Comparison of ENCODE assay signal across 10 cellular contexts in the genomic region with DNA sequence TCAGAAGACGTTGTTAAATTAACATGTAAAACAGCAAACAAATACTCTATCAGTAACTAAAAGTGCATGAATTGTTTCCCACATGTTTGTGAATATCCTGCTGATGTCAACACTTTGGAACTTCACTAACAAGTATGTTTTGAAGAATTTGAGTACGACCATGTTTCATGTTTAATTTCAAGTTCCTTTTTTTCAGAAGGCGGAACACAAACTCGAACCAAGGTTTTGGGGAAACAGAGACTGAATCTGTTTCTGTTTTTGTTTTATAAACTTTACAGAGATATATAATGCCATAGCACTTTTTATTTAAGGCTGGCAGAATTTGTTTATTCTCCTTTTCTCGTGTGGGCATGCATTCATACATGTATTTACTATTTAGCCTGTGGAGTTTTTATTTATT.
A peak's percentile ranks its signal among the peaks of the same experiment; 100 is the strongest.
DNase-seq lines count a peak whose midpoint lies in the region; ATAC-seq and TF ChIP-seq lines count a peak whose summit lies in the region.
"Had no signal": no experiment of that assay in that cellular context is flagged by ENCODE, and none has a peak within 500 bp of the region (broad histone marks: within the 10 kb centered on the region; RNA-seq: fewer than 3 reads in every experiment).

No MANE protein-coding gene starts in this region.

- intact Hi-C loops in dorsolateral prefrontal cortex (cut with DNase I) = loop anchor here (5.0 to 10.0 kb wide), 3 partner anchors 509 to 1041 kb away; partner anchors contain the start of gene CITED2 (in 2 of the 2)

- H3K4me1 ChIP-seq in SK-N-SH (ENCODE audit: control insufficient read depth in 1 of 2, insufficient read depth in 2 of 2, low read depth in 1 of 2, low read length in 1 of 2) = peaks cover 0 to 37% of the 10 kb centered on the region in 2 experiments; a peak in 3 of 4 replicates

- ATAC-seq in SK-N-SH treated with all-trans-retinoic acid at 6 μM for 48 hours (no peak), WTC11 (no peak), GM19035 (IDR thresholded peaks at IDR 0.05; ENCODE audit: unreplicated experiment) (no peak)
- ATAC-seq in stimulated activated naive B cell treated with anti-CD40 and anti-IgM and Interleukin-4, amounts not matched to agents 10 μg/mL and 1 μg/mL and 100 μg/mL, for 72 hours (replicated peaks) = no peak

- H3K9me3 Mint-ChIP-seq in WTC11 = 0 out of 2 replicates have a peak, but pooled peaks cover 2% of the 10 kb centered on the region
- H3K9me3 Mint-ChIP-seq in stimulated activated naive B cell treated with anti-CD40 and anti-IgM and Interleukin-4, amounts not matched to agents 10 μg/mL and 1 μg/mL and 100 μg/mL, for 72 hours = no peaks in the 10 kb centered on the region

- H3K27ac Mint-ChIP-seq in WTC11 = 0 out of 2 replicates have a peak overlapping the region, but pooled peaks have one; percentile 23
- peak overlapping the region; percentile 14 for H3K27ac Mint-ChIP-seq in stimulated activated naive B cell treated with anti-CD40 and anti-IgM and Interleukin-4, amounts not matched to agents 10 μg/mL and 1 μg/mL and 100 μg/mL, for 72 hours

- no peaks in the 10 kb centered on the region for H3K36me3 ChIP-seq in SK-N-SH (replicated peaks in 1 of 2; ENCODE audit: control insufficient read depth in 1 of 2, insufficient read depth in 2 of 2, low read length in 1 of 2)

- no peaks in the 10 kb centered on the region for H3K9me2 ChIP-seq in SK-N-SH

- POLR2A ChIA-PET in SK-N-SH (lab: Yijun Ruan, JAX) (no interaction called here), WTC11 (lab: Charles Lee) (no interaction called here)

- H2AFZ ChIP-seq in SK-N-SH (ENCODE audit: low read depth) = peak overlapping the region; percentile 32

- WGBS in SK-N-SH (ENCODE audit: low lambda C conversion rate) = 89% methylated on average over 5 of the region's 5 CpGs

- H3K4me3 Mint-ChIP-seq in WTC11 = no peak overlapping the region
- no peak overlapping the region for H3K4me3 Mint-ChIP-seq in stimulated activated naive B cell treated with anti-CD40 and anti-IgM and Interleukin-4, amounts not matched to agents 10 μg/mL and 1 μg/mL and 100 μg/mL, for 72 hours

- no peaks in the 10 kb centered on the region for H3K27me3 Mint-ChIP-seq in WTC11 (ENCODE audit: low read depth)
- H3K27me3 Mint-ChIP-seq in stimulated activated naive B cell treated with anti-CD40 and anti-IgM and Interleukin-4, amounts not matched to agents 10 μg/mL and 1 μg/mL and 100 μg/mL, for 72 hours = peaks cover 0 to 3% of the 10 kb centered on the region in 2 donors

- no peak for TF ChIP-seq EP300 in SK-N-SH (IDR thresholded peaks at IDR 0.05; ENCODE audit: borderline replicate concordance in 1 of 2, low read depth in 1 of 2, low read length in 1 of 2)

- H3K27ac ChIP-seq in SK-N-SH (ENCODE audit: low read depth in 2 of 2, low read length in 1 of 2) (peak overlapping the region; percentile 70 to 73; a peak in 2 of 4 replicates), dorsolateral prefrontal cortex (peak overlapping the region in 13 of 59 donors; percentile 7 to 77 (median 49))

- no peak overlapping the region for H3K4me3 ChIP-seq in SK-N-SH (ENCODE audit: low read depth in 2 of 2, low read length in 1 of 2)
- no peak overlapping the region for H3K4me3 ChIP-seq in dorsolateral prefrontal cortex

- H3K4me1 Mint-ChIP-seq in WTC11 = peaks cover 81% of the 10 kb centered on the region
- H3K4me1 Mint-ChIP-seq in stimulated activated naive B cell treated with anti-CD40 and anti-IgM and Interleukin-4, amounts not matched to agents 10 μg/mL and 1 μg/mL and 100 μg/mL, for 72 hours = peaks cover 10 to 22% of the 10 kb centered on the region in 2 donors

- TF ChIP-seq RAD21 in SK-N-SH (IDR thresholded peaks at IDR 0.05; ENCODE audit: low read length) = no peak

- peaks cover 24% of the 10 kb centered on the region for H3F3A ChIP-seq in SK-N-SH (replicated peaks; ENCODE audit: insufficient read depth)

- no peak overlapping the region for H3K4me2 ChIP-seq in SK-N-SH

- no peaks in the 10 kb centered on the region for H3K36me3 Mint-ChIP-seq in WTC11
- H3K36me3 Mint-ChIP-seq in stimulated activated naive B cell treated with anti-CD40 and anti-IgM and Interleukin-4, amounts not matched to agents 10 μg/mL and 1 μg/mL and 100 μg/mL, for 72 hours = no peaks in the 10 kb centered on the region

- no peaks in the 10 kb centered on the region for H3K9me3 ChIP-seq in SK-N-SH

- no peaks in the 10 kb centered on the region for H4K20me1 ChIP-seq in SK-N-SH (ENCODE audit: insufficient read depth)

- H3K9ac ChIP-seq in SK-N-SH = no peak overlapping the region

- H3K27me3 ChIP-seq in SK-N-SH (ENCODE audit: insufficient read depth) (no peaks in the 10 kb centered on the region), dorsolateral prefrontal cortex (peaks cover 0 to 5% (median 0%) of the 10 kb centered on the region in 45 donors)

- DNase-seq in SK-N-SH (no peak), WTC11 (ENCODE audit: low spot score) (no peak), kidney tubule cell (ENCODE audit: low spot score) (peak; percentile 39), dorsolateral prefrontal cortex (no peak)
- no peak for DNase-seq in stimulated activated naive B cell treated with anti-CD40 and anti-IgM and Interleukin-4, amounts not matched to agents 10 μg/mL and 1 μg/mL and 100 μg/mL, for 72 hours
- no peak for DNase-seq in activated CD4-positive, alpha-beta T cell treated with anti-CD3 and anti-CD28 coated beads for 48 hours
- DNase-seq: activated T-cell treated with anti-CD3 and anti-CD28 coated beads for 4 hours, nucleus accumbens had no signal

- no peaks in the 10 kb centered on the region for H3K79me2 ChIP-seq in SK-N-SH (ENCODE audit: insufficient read depth)

- CTCF ChIA-PET in SK-N-SH (lab: Yijun Ruan, JAX) = interaction anchor here (0.6 to 1.3 kb wide), 2 partner anchors 57 to 558 kb away, joined by 3 to 6 read pairs; no protein-coding TSS in a partner anchor
- CTCF ChIA-PET in WTC11 (lab: Charles Lee) = interaction anchor here (0.7 to 1.1 kb wide), 2 partner anchors 56 to 514 kb away, joined by 3 read pairs; no protein-coding TSS in a partner anchor

- no peak for TF ChIP-seq CTCF in SK-N-SH (IDR thresholded peaks at IDR 0.05)
- TF ChIP-seq CTCF in WTC11 (IDR thresholded peaks at IDR 0.05) = no peak
- TF ChIP-seq CTCF in dorsolateral prefrontal cortex (IDR thresholded peaks at IDR 0.05 in 54 of 56, conservative IDR thresholded peaks at IDR 0.05 in 2 of 56; ENCODE audit: low read depth in 1 of 56, partially characterized antibody in 56 of 56) = no peak

TF ChIP-seq in SK-N-SH, 30 proteins besides CTCF, POLR2A, EP300 and RAD21 (continues in another document):
- TF ChIP-seq RCOR1 (IDR thresholded peaks at IDR 0.05; ENCODE audit: low read length) (no peak), ZBTB33 (IDR thresholded peaks at IDR 0.05; ENCODE audit: borderline replicate concordance, low read depth) (no peak), JUND (IDR thresholded peaks at IDR 0.05) (no peak)

TF ChIP-seq in SK-N-SH treated with all-trans-retinoic acid at 6 μM for 48 hours, 23 proteins besides CTCF, POLR2A, EP300 and RAD21:
- TF ChIP-seq, protein P1, sequence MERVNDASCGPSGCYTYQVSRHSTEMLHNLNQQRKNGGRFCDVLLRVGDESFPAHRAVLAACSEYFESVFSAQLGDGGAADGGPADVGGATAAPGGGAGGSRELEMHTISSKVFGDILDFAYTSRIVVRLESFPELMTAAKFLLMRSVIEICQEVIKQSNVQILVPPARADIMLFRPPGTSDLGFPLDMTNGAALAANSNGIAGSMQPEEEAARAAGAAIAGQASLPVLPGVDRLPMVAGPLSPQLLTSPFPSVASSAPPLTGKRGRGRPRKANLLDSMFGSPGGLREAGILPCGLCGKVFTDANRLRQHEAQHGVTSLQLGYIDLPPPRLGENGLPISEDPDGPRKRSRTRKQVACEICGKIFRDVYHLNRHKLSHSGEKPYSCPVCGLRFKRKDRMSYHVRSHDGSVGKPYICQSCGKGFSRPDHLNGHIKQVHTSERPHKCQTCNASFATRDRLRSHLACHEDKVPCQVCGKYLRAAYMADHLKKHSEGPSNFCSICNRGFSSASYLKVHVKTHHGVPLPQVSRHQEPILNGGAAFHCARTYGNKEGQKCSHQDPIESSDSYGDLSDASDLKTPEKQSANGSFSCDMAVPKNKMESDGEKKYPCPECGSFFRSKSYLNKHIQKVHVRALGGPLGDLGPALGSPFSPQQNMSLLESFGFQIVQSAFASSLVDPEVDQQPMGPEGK (CRISPR knock-in tag; IDR thresholded peaks at IDR 0.05; ENCODE audit: borderline replicate concordance) = no peak
- no peak for TF ChIP-seq ZNF8 (CRISPR knock-in tag; IDR thresholded peaks at IDR 0.05)

TF ChIP-seq in WTC11, 78 proteins besides CTCF, POLR2A, EP300 and RAD21 (continues in another document):
- TF ChIP-seq, protein P2, sequence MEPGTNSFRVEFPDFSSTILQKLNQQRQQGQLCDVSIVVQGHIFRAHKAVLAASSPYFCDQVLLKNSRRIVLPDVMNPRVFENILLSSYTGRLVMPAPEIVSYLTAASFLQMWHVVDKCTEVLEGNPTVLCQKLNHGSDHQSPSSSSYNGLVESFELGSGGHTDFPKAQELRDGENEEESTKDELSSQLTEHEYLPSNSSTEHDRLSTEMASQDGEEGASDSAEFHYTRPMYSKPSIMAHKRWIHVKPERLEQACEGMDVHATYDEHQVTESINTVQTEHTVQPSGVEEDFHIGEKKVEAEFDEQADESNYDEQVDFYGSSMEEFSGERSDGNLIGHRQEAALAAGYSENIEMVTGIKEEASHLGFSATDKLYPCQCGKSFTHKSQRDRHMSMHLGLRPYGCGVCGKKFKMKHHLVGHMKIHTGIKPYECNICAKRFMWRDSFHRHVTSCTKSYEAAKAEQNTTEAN (CRISPR knock-in tag; IDR thresholded peaks at IDR 0.05) = no peak
- TF ChIP-seq GTF2I (CRISPR knock-in tag; conservative IDR thresholded peaks at IDR 0.05) = no peak
